8 cellular contexts compared by ENCODE assay signal in genomic region chr17:63699638-63700527, GRCh38. TPM values are rescaled to one million over a fixed set of nuclear protein-coding genes. Genes with fewer than 3 reads are reported as not detected.
A peak's percentile ranks its signal among the peaks of the same experiment; 100 is the strongest.
DNase-seq lines count a peak whose midpoint lies in the region; TF ChIP-seq lines count a peak whose summit lies in the region.

Gene LIMD2 (minus strand): TSS chr17:63700125. CDS start chr17:63699298, 827 bp downstream.

- POLR2A ChIA-PET in PC-9 (lab: Charles Lee; ENCODE audit: unreplicated experiment): no interaction called here

- in situ Hi-C loops in HAP-1 (cut with MboI; ENCODE audit: low sequenced_read_pairs): no loop called here

- H3K36me3 ChIP-seq in HAP-1 (replicated peaks): peaks cover 15% of the 10 kb centered on the region
- H3K36me3 ChIP-seq in PC-9 (ENCODE audit: low read depth): no peaks in the 10 kb centered on the region

- H3K27ac Mint-ChIP-seq in dendritic cell treated with granulocyte-macrophage colony-stimulating factor and Interleukin-4, amounts not matched to agents 40 ng/mL and 50 ng/mL, for 4 days: peak within 1 kb of the TSS; percentile 95

- peaks cover 77% of the 10 kb centered on the region for H3K36me3 Mint-ChIP-seq in dendritic cell treated with granulocyte-macrophage colony-stimulating factor and Interleukin-4, amounts not matched to agents 40 ng/mL and 50 ng/mL, for 4 days (ENCODE audit: low read depth)

- H3K4me3 ChIP-seq in HAP-1 (peak within 1 kb of the TSS; percentile 48), PC-9 (no peak within 1 kb of the TSS)

- no peak within 1 kb of the TSS for H3K27ac ChIP-seq in PC-9

- DNase-seq in DMS53 (lab: John Stamatoyannopoulos, UW): peak; percentile 81
- DNase-seq in HAP-1 (ENCODE audit: low spot score in 2 of 2): peak; percentile 56 to 82
- peak; percentile 43 for DNase-seq in NCI-H2107 (lab: John Stamatoyannopoulos, UW)
- DNase-seq in activated CD4-positive, alpha-beta T cell treated with anti-CD3 and anti-CD28 coated beads for 48 hours: peak; percentile 80
- DNase-seq in lung microvascular endothelial cell (ENCODE audit: low read depth in 2 of 2): peak; percentile 51 to 77
- peak; percentile 86 for DNase-seq in stimulated activated CD8-positive, alpha-beta memory T cell treated with anti-CD3 and anti-CD28 coated beads, Interleukin-12 subunit alpha, Interleukin-12 subunit beta, amount 100 ng/mL, for 4 hours (ENCODE audit: low read depth)
- DNase-seq in PC-9: no peak

- H3K4me3 Mint-ChIP-seq in dendritic cell treated with granulocyte-macrophage colony-stimulating factor and Interleukin-4, amounts not matched to agents 40 ng/mL and 50 ng/mL, for 4 days: peak within 1 kb of the TSS; percentile 90

- no peaks in the 10 kb centered on the region for H3K27me3 ChIP-seq in HAP-1 (ENCODE audit: low read depth)
- H3K27me3 ChIP-seq in PC-9 (ENCODE audit: insufficient read depth, low read depth): no peaks in the 10 kb centered on the region

- no peaks in the 10 kb centered on the region for H4K20me1 ChIP-seq in PC-9 (ENCODE audit: insufficient read depth)

- no TSS peak for BruUV-seq in PC-9 (replicated peaks; lab: Mats Ljungman, UMichigan)

- H2AFZ ChIP-seq in PC-9: no peak within 1 kb of the TSS

- H3K4me2 ChIP-seq in PC-9: no peak within 1 kb of the TSS

- CTCF ChIA-PET in PC-9 (lab: Charles Lee): no interaction called here

- no peaks in the 10 kb centered on the region for H3K9me3 Mint-ChIP-seq in dendritic cell treated with granulocyte-macrophage colony-stimulating factor and Interleukin-4, amounts not matched to agents 40 ng/mL and 50 ng/mL, for 4 days

- no peak for TF ChIP-seq CTCF in PC-9 (conservative IDR thresholded peaks at IDR 0.05)

- H3K27me3 Mint-ChIP-seq in dendritic cell treated with granulocyte-macrophage colony-stimulating factor and Interleukin-4, amounts not matched to agents 40 ng/mL and 50 ng/mL, for 4 days: no peaks in the 10 kb centered on the region

- H3K9me3 ChIP-seq in HAP-1 (no peaks in the 10 kb centered on the region), PC-9 (ENCODE audit: insufficient read depth, low read depth) (no peaks in the 10 kb centered on the region)

- peaks cover 15% of the 10 kb centered on the region for H3F3A ChIP-seq in PC-9 (ENCODE audit: insufficient read depth, low read depth)

- H3K79me2 ChIP-seq in PC-9 (ENCODE audit: low read depth): no peaks in the 10 kb centered on the region

- H3K4me1 Mint-ChIP-seq in dendritic cell treated with granulocyte-macrophage colony-stimulating factor and Interleukin-4, amounts not matched to agents 40 ng/mL and 50 ng/mL, for 4 days (ENCODE audit: low read depth): peaks cover 76% of the 10 kb centered on the region

- H3K4me1 ChIP-seq in HAP-1 (no peaks in the 10 kb centered on the region), PC-9 (replicated peaks; ENCODE audit: insufficient read depth) (no peaks in the 10 kb centered on the region)

- intact Hi-C loops in dendritic cell treated with granulocyte-macrophage colony-stimulating factor and Interleukin-4, amounts not matched to agents 40 ng/mL and 50 ng/mL, for 4 days (cut with micrococcal nuclease): loop anchor here (1.0 to 5.0 kb wide), 4 partner anchors 41 to 273 kb away; partner anchors contain the start of genes FTSJ3, MAP3K3, PSMC5 and STRADA
- intact Hi-C loops in PC-9 (cut with micrococcal nuclease; ENCODE audit: unreplicated experiment): loop anchor here (5.0 kb wide), 1 partner anchor 78 kb away; the partner anchor contains the start of gene MAP3K3

- H3K9me2 ChIP-seq in PC-9 (ENCODE audit: insufficient read depth): no peaks in the 10 kb centered on the region

RNA-seq across cellular contexts. Expression of gene LIMD2, which starts in this region (rescaled TPM):
- 15.3 and 18.8 TPM in 2 replicates for total RNA-seq in lung microvascular endothelial cell
- 1.6 and 2.7 TPM in 2 replicates for total RNA-seq in PC-9 (2021)

Comparison
In these comparisons a context has a peak if more than half of its experiments do, and no peak if none do; other contexts are left out.
1. DNase-seq: peak in DMS53 (single experiment), HAP-1 (2 of 2), NCI-H2107 (single experiment), activated CD4-positive, alpha-beta T cell treated with anti-CD3 and anti-CD28 coated beads for 48 hours (single experiment), lung microvascular endothelial cell (2 of 2) and stimulated activated CD8-positive, alpha-beta memory T cell treated with anti-CD3 and anti-CD28 coated beads, Interleukin-12 subunit alpha, Interleukin-12 subunit beta, amount 100 ng/mL, for 4 hours (single experiment); none in PC-9 (0 of 2).